24 cellular contexts compared by ENCODE assay signal in the genomic region with DNA sequence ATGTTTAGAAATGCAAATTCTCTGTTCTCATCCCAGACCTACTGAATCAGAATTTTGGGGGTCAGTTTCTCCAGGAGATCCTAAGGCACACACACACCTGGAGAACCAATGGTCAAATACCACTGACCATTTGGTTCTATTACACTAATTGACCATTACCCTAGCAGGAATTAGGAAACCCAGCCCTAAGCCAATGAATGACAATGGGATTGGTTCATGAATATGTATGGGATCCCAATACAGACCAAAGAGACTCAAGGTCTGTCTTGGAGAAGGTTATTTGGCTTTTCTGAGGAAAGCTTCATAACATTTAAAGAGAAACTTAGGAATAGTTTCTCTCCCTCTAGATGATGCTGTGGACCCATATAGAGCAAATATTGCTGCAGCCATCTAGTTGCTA.
"Had no signal": no experiment of that assay in that cellular context is flagged by ENCODE, and none has a peak within 500 bp of the region (broad histone marks: within the 10 kb centered on the region; RNA-seq: fewer than 3 reads in every experiment).

No MANE protein-coding gene starts in this region.

- H3K9me3 ChIP-seq: colonic mucosa, esophagus muscularis mucosa, heart right ventricle, left lung, lower lobe of right lung, mucosa of descending colon had no signal

- H3K4me3 Mint-ChIP-seq: dendritic cell treated with granulocyte-macrophage colony-stimulating factor and Interleukin-4, amounts not matched to agents 40 ng/mL and 50 ng/mL, for 4 days; immature natural killer cell; mesothelial cell of epicardium; naive B cell; naive thymus-derived CD8-positive, alpha-beta T cell had no signal

- H3K4me1 ChIP-seq: colonic mucosa, esophagus muscularis mucosa, foreskin keratinocyte, heart right ventricle, left lung, lower lobe of right lung had no signal

- H3K36me3 ChIP-seq: colonic mucosa, esophagus muscularis mucosa, heart right ventricle, left lung, lower lobe of right lung had no signal

- H3K4me1 Mint-ChIP-seq: immature natural killer cell; naive B cell; naive thymus-derived CD8-positive, alpha-beta T cell had no signal

- H3K27me3 ChIP-seq: colonic mucosa, esophagus muscularis mucosa, left lung had no signal

- ATAC-seq: foreskin keratinocyte; heart right ventricle; left colon; left ventricle myocardium superior; lower lobe of right lung; mucosa of descending colon; naive thymus-derived CD8-positive, alpha-beta T cell had no signal

- H3K36me3 Mint-ChIP-seq: immature natural killer cell; mesothelial cell of epicardium; naive B cell; naive thymus-derived CD8-positive, alpha-beta T cell had no signal

- H3K27ac ChIP-seq: colonic mucosa, esophagus muscularis mucosa, foreskin keratinocyte, heart right ventricle, left lung, lower lobe of right lung had no signal

- H3K9me3 Mint-ChIP-seq: mesothelial cell of epicardium had no signal

- FAIRE-seq: endothelial cell of umbilical vein, frontal cortex, kidney had no signal

- H3K27ac Mint-ChIP-seq: dendritic cell treated with granulocyte-macrophage colony-stimulating factor and Interleukin-4, amounts not matched to agents 40 ng/mL and 50 ng/mL, for 4 days; immature natural killer cell; mesothelial cell of epicardium; naive B cell; naive thymus-derived CD8-positive, alpha-beta T cell had no signal

- H3K27me3 Mint-ChIP-seq: dendritic cell treated with granulocyte-macrophage colony-stimulating factor and Interleukin-4, amounts not matched to agents 40 ng/mL and 50 ng/mL, for 4 days had no signal

- DNase-seq: colonic mucosa; cortex of kidney; effector CD8-positive, alpha-beta T cell; foreskin keratinocyte; glutamatergic neuron; heart right ventricle; hippocampal formation; immature natural killer cell; islet precursor cell; kidney; kidney glomerular epithelial cell; left colon; left lung; left ventricle myocardium superior; lower lobe of right lung; mesenchymal stem cell; mucosa of descending colon; naive B cell; naive thymus-derived CD8-positive, alpha-beta T cell had no signal

- H3K4me3 ChIP-seq: colonic mucosa, esophagus muscularis mucosa, heart right ventricle, left lung, lower lobe of right lung, mucosa of descending colon had no signal
